In genomic region chr16:46573834-46574159, GRCh38 we compare ENCODE assay signal across 27 cellular contexts. TPM values are rescaled to one million over a fixed set of nuclear protein-coding genes. Genes with fewer than 3 reads are reported as not detected.
DNase-seq lines count a peak whose midpoint lies in the region; ATAC-seq, FAIRE-seq and TF ChIP-seq lines count a peak whose summit lies in the region.
"Had no signal": no experiment of that assay in that cellular context is flagged by ENCODE, and none has a peak within 500 bp of the region (broad histone marks: within the 10 kb centered on the region; RNA-seq: fewer than 3 reads in every experiment).

No MANE protein-coding gene starts in this region.

- H3K36me3 ChIP-seq in HepG2 (replicated peaks in 1 of 2; ENCODE audit: control insufficient read depth in 1 of 2, insufficient read depth in 2 of 2, low read length in 2 of 2) (no peaks in the 10 kb centered on the region), right lobe of liver (no peaks in the 10 kb centered on the region), mesenchymal stem cell (ENCODE audit: control insufficient read depth in 1 of 2, insufficient read depth in 2 of 2, low read depth in 1 of 2, low read length in 2 of 2) (no peaks in the 10 kb centered on the region)
- H3K36me3 ChIP-seq: heart left ventricle, prostate gland, sigmoid colon, uterus had no signal

- H3K9me3 ChIP-seq in HepG2 (ENCODE audit: low read length) (peaks cover 10% of the 10 kb centered on the region; the same call in 1 of the 2 replicates), right lobe of liver (no peaks in the 10 kb centered on the region), mesenchymal stem cell (ENCODE audit: control insufficient read depth, low read length) (no peaks in the 10 kb centered on the region)
- H3K9me3 ChIP-seq: heart left ventricle, MG63, prostate gland, sigmoid colon, uterus had no signal

- H3K27me3 ChIP-seq in HepG2 (ENCODE audit: control insufficient read depth in 1 of 2, insufficient read depth in 2 of 2, low read length in 2 of 2) (peaks cover 0 to 10% of the 10 kb centered on the region in 2 experiments; a peak in 2 of 5 replicates), right lobe of liver (no peaks in the 10 kb centered on the region), mesenchymal stem cell (ENCODE audit: control insufficient read depth in 1 of 2, insufficient read depth in 1 of 2, low read length in 2 of 2) (no peaks in the 10 kb centered on the region)
- H3K27me3 ChIP-seq: MG63, sigmoid colon, uterus had no signal

- H4K8ac ChIP-seq in mesenchymal stem cell (ENCODE audit: low read length): peak overlapping the region; percentile 49

- TF ChIP-seq RAD21 in HepG2 (CRISPR knock-in tag; IDR thresholded peaks at IDR 0.05): no peak

- H3K4me2 ChIP-seq in HepG2 (ENCODE audit: low read depth, low read length) (peak overlapping the region; percentile 90), mesenchymal stem cell (ENCODE audit: low read length, poor library complexity, severe bottlenecking) (peak overlapping the region; percentile 78)

- H2BK12ac ChIP-seq in mesenchymal stem cell (ENCODE audit: low read length in 2 of 2): peak overlapping the region in 1 of 2 experiments; percentile 86

- H3K4me3 ChIP-seq in HepG2 (replicated peaks in 1 of 3; ENCODE audit: insufficient read depth in 1 of 3, low read depth in 2 of 3, low read length in 3 of 3) (peak overlapping the region; percentile 11 to 65 (median 40)), right lobe of liver (no peak overlapping the region), mesenchymal stem cell (ENCODE audit: insufficient read depth in 1 of 2, low read depth in 1 of 2, low read length in 2 of 2) (no peak overlapping the region)
- H3K4me3 ChIP-seq: heart left ventricle, MG63, prostate gland, sigmoid colon, SK-N-MC, uterus had no signal

- H3K79me1 ChIP-seq in mesenchymal stem cell (replicated peaks; ENCODE audit: low read length, poor library complexity, severe bottlenecking): no peaks in the 10 kb centered on the region

- no peak overlapping the region for H3K27ac ChIP-seq in HepG2 (ENCODE audit: extremely low read length, insufficient read depth, low read length)
- H3K27ac ChIP-seq in right lobe of liver: no peak overlapping the region
- peak overlapping the region; percentile 1 for H3K27ac ChIP-seq in mesenchymal stem cell (ENCODE audit: low read length, poor library complexity, severe bottlenecking)
- H3K27ac ChIP-seq: heart left ventricle, prostate gland, sigmoid colon, SK-N-MC, uterus had no signal

- POLR2A ChIA-PET in HepG2 (lab: Yijun Ruan, JAX) (no interaction called here), T-cell (lab: Charles Lee) (no interaction called here)

- H3K36me3 Mint-ChIP-seq in T-cell: no peaks in the 10 kb centered on the region
- H3K36me3 Mint-ChIP-seq: CD4-positive, CD25-positive, alpha-beta regulatory T cell had no signal

- CTCF ChIA-PET in HepG2 (lab: Yijun Ruan, JAX; ENCODE audit: low intra/inter-chr PET ratio, low total read pairs): no interaction called here
- CTCF ChIA-PET in T-cell (lab: Charles Lee): no interaction called here

- no peak for TF ChIP-seq POLR2A in HepG2 (IDR thresholded peaks at IDR 0.05; ENCODE audit: insufficient read depth in 1 of 2, low read depth in 2 of 2, low read length in 2 of 2)
- TF ChIP-seq POLR2A in right lobe of liver (IDR thresholded peaks at IDR 0.05): no peak

- H2AFZ ChIP-seq in HepG2 (ENCODE audit: low read length) (peak overlapping the region; percentile 61), mesenchymal stem cell (ENCODE audit: low read depth, low read length) (peak overlapping the region; percentile 6)

- in situ Hi-C loops in HepG2 (cut with HindIII; ENCODE audit: extremely low pct_ligation_motif_present, low pct_unique_long_range_greater_than_20kb): no loop called here

- H3K9me3 Mint-ChIP-seq in T-cell: no peaks in the 10 kb centered on the region

- H3K9ac ChIP-seq in HepG2 (ENCODE audit: insufficient read depth, low read depth, low read length) (peak overlapping the region; percentile 54), mesenchymal stem cell (ENCODE audit: low read length) (no peak overlapping the region)

- peaks cover 0 to 6% (median 0%) of the 10 kb centered on the region in 3 donors for H3K4me1 Mint-ChIP-seq in T-cell

- no peak overlapping the region for H3K23ac ChIP-seq in mesenchymal stem cell (ENCODE audit: low read length in 2 of 2)

- H3K4me1 ChIP-seq in HepG2 (ENCODE audit: insufficient read depth, low read length) (peaks cover 9% of the 10 kb centered on the region; the same call in 1 of the 2 replicates), right lobe of liver (no peaks in the 10 kb centered on the region), mesenchymal stem cell (ENCODE audit: control insufficient read depth, insufficient read depth, low read depth, low read length) (peaks cover 11% of the 10 kb centered on the region)
- H3K4me1 ChIP-seq: heart left ventricle, prostate gland, sigmoid colon, uterus had no signal

- H3K4ac ChIP-seq in mesenchymal stem cell (ENCODE audit: low read depth in 1 of 2, low read length in 2 of 2): peak overlapping the region in 1 of 2 experiments; percentile 66

- H4K20me1 ChIP-seq in HepG2 (ENCODE audit: insufficient read depth, low read length): no peaks in the 10 kb centered on the region

- H3K27ac Mint-ChIP-seq in T-cell: no peak overlapping the region
- H3K27ac Mint-ChIP-seq: CD4-positive, CD25-positive, alpha-beta regulatory T cell had no signal

- TF ChIP-seq CTCF in HepG2 (CRISPR knock-in tag; IDR thresholded peaks at IDR 0.05) (no peak), right lobe of liver (IDR thresholded peaks at IDR 0.05) (no peak), GM10266 (IDR thresholded peaks at IDR 0.05; ENCODE audit: control insufficient read depth, insufficient read depth, low read depth, missing control alignments) (no peak)

- ATAC-seq in HepG2 (peak; percentile 81), right lobe of liver (no peak), SK-N-SH treated with all-trans-retinoic acid at 6 μM for 48 hours (peak; percentile 49), T-cell (replicated peaks in 1 of 4) (no peak)
- ATAC-seq: heart left ventricle, left cardiac atrium had no signal

- H3K14ac ChIP-seq in mesenchymal stem cell (ENCODE audit: low read length in 2 of 2): no peak overlapping the region

- H2AK5ac ChIP-seq in mesenchymal stem cell (ENCODE audit: low read length, severe bottlenecking): no peak overlapping the region

- WGBS in HepG2 (ENCODE audit: low lambda C conversion rate): 37% methylated on average over 13 of the region's 13 CpGs
- 42% methylated on average over 4 of the region's 13 CpGs for WGBS in right lobe of liver (ENCODE audit: insufficient coverage, low coverage, low lambda C conversion rate, missing lambda C conversion rate)
- WGBS in mesenchymal stem cell: 62% methylated on average over 13 of the region's 13 CpGs

- H4K91ac ChIP-seq in mesenchymal stem cell (ENCODE audit: low read length): peak overlapping the region; percentile 12

- FAIRE-seq in HepG2 (lab: Jason Lieb, UNC): no peak
- FAIRE-seq: colon, D721Med had no signal

- TF ChIP-seq EP300 in HepG2 (IDR thresholded peaks at IDR 0.05; ENCODE audit: low read depth in 2 of 2, low read length in 2 of 2) (no peak), HepG2 (CRISPR knock-in tag; IDR thresholded peaks at IDR 0.05; ENCODE audit: borderline replicate concordance) (no peak)

- intact Hi-C loops in HepG2 (cut with micrococcal nuclease; ENCODE audit: unreplicated experiment): no loop called here
- intact Hi-C loops in right lobe of liver (cut with DNase I): no loop called here

- peak overlapping the region; percentile 2 to 76 for H3K18ac ChIP-seq in mesenchymal stem cell (ENCODE audit: low read depth in 1 of 2, low read length in 2 of 2)

- H2BK120ac ChIP-seq in mesenchymal stem cell (ENCODE audit: low read depth, low read length): peak overlapping the region; percentile 68

- H3K4me3 Mint-ChIP-seq in T-cell: no peak overlapping the region

- BruUV-seq in HepG2 (replicated peaks; lab: Mats Ljungman, UMichigan): no TSS peak

- H3K27me3 Mint-ChIP-seq in T-cell: peaks cover 4% of the 10 kb centered on the region in 2 donors
- H3K27me3 Mint-ChIP-seq: CD4-positive, CD25-positive, alpha-beta regulatory T cell had no signal

- no peak overlapping the region for H2BK15ac ChIP-seq in mesenchymal stem cell (ENCODE audit: low read depth, poor library complexity, severe bottlenecking)

- H2BK5ac ChIP-seq in mesenchymal stem cell (ENCODE audit: low read depth, low read length, poor library complexity, severe bottlenecking): no peak overlapping the region

- DNase-seq in HepG2 (ENCODE audit: low spot score) (no peak), right lobe of liver (no peak), mesenchymal stem cell (no peak), GM10266 (ENCODE audit: extremely low spot score) (no peak), T-cell (no peak), NCI-H128 (lab: John Stamatoyannopoulos, UW; ENCODE audit: unreplicated experiment) (no peak)
- DNase-seq in activated CD4-positive, CD25-positive, alpha-beta regulatory T cell (lab: John Stamatoyannopoulos, UW): no peak
- DNase-seq: activated CD4-positive, alpha-beta T cell treated with anti-CD3 and anti-CD28 coated beads for 4 hours; activated CD8-positive, alpha-beta memory T cell treated with anti-CD3 and anti-CD28 coated beads for 24 hours; activated naive CD4-positive, alpha-beta T cell; activated T-cell treated with anti-CD3 and anti-CD28 coated beads, Interleukin-2, amount 50 U/mL, for 48 hours; CD4-positive, CD25-positive, alpha-beta regulatory T cell; effector CD4-positive, alpha-beta T cell; heart left ventricle; left cardiac atrium; NCI-H1417 treated with DMSO at 0.1 percent for 48 hours; NCI-H2081; RPMI8226; sigmoid colon; stimulated activated naive CD4-positive, alpha-beta T cell treated with Interleukin-2 at 50 U/mL for 16 hours; uterus had no signal

- H3K79me2 ChIP-seq in HepG2 (ENCODE audit: insufficient read depth, low read length): no peaks in the 10 kb centered on the region

RNA-seq across cellular contexts. Expression of gene SHCBP1, which starts 47.4 kb away (rescaled TPM):
- total RNA-seq in HepG2 (2016; rRNA removed; fragmentation: Illumina TruSeq; extraction: Trizol) (33.0 and 48.9 TPM in 2 replicates), right lobe of liver (under 1 TPM in 5 of 6 experiments, not detected in 1; 0.18 to 0.93 (median 0.66) TPM), T-cell (1 to 10 TPM in 3 of 5 donors, under 1 TPM in 2; 0.69 to 4.1 (median 1.1) TPM)
- 5.0 and 6.1 TPM in 2 replicates for total RNA-seq in HepG2 (2016; cell fraction: cytosol; rRNA removed; fragmentation: Illumina TruSeq; extraction: Trizol; ENCODE audit: low read depth)
- total RNA-seq in HepG2 (2016; cell fraction: insoluble cytoplasmic fraction; rRNA removed; fragmentation: Illumina TruSeq; extraction: Trizol): 32.4 and 47.2 TPM in 2 replicates
- 10.4 and 12.6 TPM in 2 replicates for total RNA-seq in HepG2 (2016; cell fraction: membrane; rRNA removed; fragmentation: Illumina TruSeq; extraction: Trizol)
- total RNA-seq in HepG2 (2016; cell fraction: nucleus; rRNA removed; fragmentation: Illumina TruSeq; extraction: Trizol): 27.5 and 30.0 TPM in 2 replicates
- 8.2 and 15.7 TPM in 2 replicates for polyA plus RNA-seq in HepG2 (2011; rRNA removed)
- 6.5 and 7.0 TPM in 2 replicates for polyA plus RNA-seq in HepG2 (2011; cell fraction: cytosol; rRNA removed)
- 6.7 and 7.0 TPM in 2 replicates for polyA plus RNA-seq in HepG2 (2011; cell fraction: nucleus; rRNA removed)
- polyA plus RNA-seq in HepG2 (2012): 5.5 and 12.5 TPM in 2 replicates
- 8.0 and 8.7 TPM in 2 replicates for polyA plus RNA-seq in HepG2 (2016; cell fraction: cytosol; fragmentation: Illumina TruSeq; extraction: Trizol; ENCODE audit: low read depth)
- polyA plus RNA-seq in HepG2 (2016; cell fraction: insoluble cytoplasmic fraction; fragmentation: Illumina TruSeq; extraction: Trizol; ENCODE audit: low read depth): 46.5 and 49.0 TPM in 2 replicates
- 11.0 and 11.6 TPM in 2 replicates for polyA plus RNA-seq in HepG2 (2016; cell fraction: membrane; fragmentation: Illumina TruSeq; extraction: Trizol; ENCODE audit: low read depth)
- 29.0 and 34.9 TPM in 2 replicates for polyA plus RNA-seq in HepG2 (2016; cell fraction: nucleus; fragmentation: Illumina TruSeq; extraction: Trizol; ENCODE audit: insufficient read depth, low read depth)
- polyA minus RNA-seq in HepG2 (2011; rRNA and poly(A)+ RNA removed; ENCODE audit: low replicate concordance): 16.5 and 44.1 TPM in 2 replicates
- 10.4 and 13.5 TPM in 2 replicates for polyA minus RNA-seq in HepG2 (2011; cell fraction: cytosol; rRNA and poly(A)+ RNA removed)
- polyA minus RNA-seq in HepG2 (2011; cell fraction: nucleus; rRNA and poly(A)+ RNA removed): 16.2 and 22.8 TPM in 2 replicates
- 3.5 TPM for polyA plus RNA-seq in mesenchymal stem cell (2013, experiment 1 of 2)
- 3.5 TPM for polyA plus RNA-seq in mesenchymal stem cell (2013, experiment 2 of 2)

Comparison
In these comparisons a context has a peak if more than half of its experiments do, and no peak if none do; other contexts are left out.
1. ATAC-seq: peak in HepG2 (single experiment) and SK-N-SH treated with all-trans-retinoic acid at 6 μM for 48 hours (single experiment); none in right lobe of liver (0 of 4) and T-cell (0 of 4).
2. H3K4me3 ChIP-seq: peak in HepG2 (3 of 3); none in right lobe of liver (0 of 3) and mesenchymal stem cell (0 of 2).